Comparison of ENCODE assay signal across 8 cellular contexts in genomic region chr15:59501531-59502113, GRCh38.
DNase-seq lines count a peak whose midpoint lies in the region; ATAC-seq and TF ChIP-seq lines count a peak whose summit lies in the region.

No MANE protein-coding gene starts in this region.

- no peak overlapping the region for H3K27ac Mint-ChIP-seq in activated T-cell treated with anti-CD3 and anti-CD28 coated beads, Interleukin-2, amount 50 U/mL, for 24 hours

- peak; percentile 81 for TF ChIP-seq CTCF in 22Rv1 (IDR thresholded peaks at IDR 0.05)

- no peaks in the 10 kb centered on the region for H3K27me3 ChIP-seq in adipocyte (replicated peaks; ENCODE audit: control insufficient read depth, insufficient read depth, low read length)

- H3K9me3 ChIP-seq in adipocyte (ENCODE audit: control insufficient read depth, low read length) = no peaks in the 10 kb centered on the region

- in situ Hi-C loops in G401 (cut with HindIII; ENCODE audit: low sequenced_read_pairs) = no loop called here

- H3K9ac ChIP-seq in adipocyte (ENCODE audit: low read length) = no peak overlapping the region

- H3K36me3 ChIP-seq in adipocyte (ENCODE audit: control insufficient read depth, insufficient read depth, low read length, severe bottlenecking) = no peaks in the 10 kb centered on the region

- no peak overlapping the region for H3K4me3 Mint-ChIP-seq in activated T-cell treated with anti-CD3 and anti-CD28 coated beads, Interleukin-2, amount 50 U/mL, for 24 hours

- no peak overlapping the region for H3K27ac ChIP-seq in 22Rv1

- no peaks in the 10 kb centered on the region for H3K4me1 ChIP-seq in adipocyte (ENCODE audit: control insufficient read depth, insufficient read depth, low read length)

- H3K27me3 Mint-ChIP-seq in activated T-cell treated with anti-CD3 and anti-CD28 coated beads, Interleukin-2, amount 50 U/mL, for 24 hours = no peaks in the 10 kb centered on the region

- H3K4me3 ChIP-seq in adipocyte (ENCODE audit: low read length) = no peak overlapping the region

- DNase-seq in G401 (ENCODE audit: low spot score) (peak; percentile 11), NCI-H1694 (lab: John Stamatoyannopoulos, UW) (peak; percentile 15), adipocyte (ENCODE audit: low read depth) (peak; percentile 57), kidney glomerular epithelial cell (lab: John Stamatoyannopoulos, UW) (peak; percentile 67)
- DNase-seq in activated T-cell treated with anti-CD3 and anti-CD28 coated beads, Interleukin-2, amount 50 U/mL, for 24 hours = no peak
- DNase-seq in stimulated activated CD4-positive, alpha-beta T cell treated with anti-CD3 and anti-CD28 coated beads, Interleukin-4, amount 100 ng/mL, for 1 hour = no peak

- H3K9me3 Mint-ChIP-seq in activated T-cell treated with anti-CD3 and anti-CD28 coated beads, Interleukin-2, amount 50 U/mL, for 24 hours = no peaks in the 10 kb centered on the region

- no peaks in the 10 kb centered on the region for H3K4me1 Mint-ChIP-seq in activated T-cell treated with anti-CD3 and anti-CD28 coated beads, Interleukin-2, amount 50 U/mL, for 24 hours (ENCODE audit: low read depth)

- no peak for ATAC-seq in GM21515 (IDR thresholded peaks at IDR 0.05; ENCODE audit: unreplicated experiment)

- H3K36me3 Mint-ChIP-seq in activated T-cell treated with anti-CD3 and anti-CD28 coated beads, Interleukin-2, amount 50 U/mL, for 24 hours (ENCODE audit: low read depth) = no peaks in the 10 kb centered on the region

Comparison
In these comparisons a context has a peak if more than half of its experiments do, and no peak if none do; other contexts are left out.
1. DNase-seq: peak in G401 (single experiment), NCI-H1694 (single experiment), adipocyte (single experiment) and kidney glomerular epithelial cell (single experiment); none in activated T-cell treated with anti-CD3 and anti-CD28 coated beads, Interleukin-2, amount 50 U/mL, for 24 hours (single experiment) and stimulated activated CD4-positive, alpha-beta T cell treated with anti-CD3 and anti-CD28 coated beads, Interleukin-4, amount 100 ng/mL, for 1 hour (single experiment).